Comparison of ENCODE assay signal across 9 cellular contexts in the genomic region with DNA sequence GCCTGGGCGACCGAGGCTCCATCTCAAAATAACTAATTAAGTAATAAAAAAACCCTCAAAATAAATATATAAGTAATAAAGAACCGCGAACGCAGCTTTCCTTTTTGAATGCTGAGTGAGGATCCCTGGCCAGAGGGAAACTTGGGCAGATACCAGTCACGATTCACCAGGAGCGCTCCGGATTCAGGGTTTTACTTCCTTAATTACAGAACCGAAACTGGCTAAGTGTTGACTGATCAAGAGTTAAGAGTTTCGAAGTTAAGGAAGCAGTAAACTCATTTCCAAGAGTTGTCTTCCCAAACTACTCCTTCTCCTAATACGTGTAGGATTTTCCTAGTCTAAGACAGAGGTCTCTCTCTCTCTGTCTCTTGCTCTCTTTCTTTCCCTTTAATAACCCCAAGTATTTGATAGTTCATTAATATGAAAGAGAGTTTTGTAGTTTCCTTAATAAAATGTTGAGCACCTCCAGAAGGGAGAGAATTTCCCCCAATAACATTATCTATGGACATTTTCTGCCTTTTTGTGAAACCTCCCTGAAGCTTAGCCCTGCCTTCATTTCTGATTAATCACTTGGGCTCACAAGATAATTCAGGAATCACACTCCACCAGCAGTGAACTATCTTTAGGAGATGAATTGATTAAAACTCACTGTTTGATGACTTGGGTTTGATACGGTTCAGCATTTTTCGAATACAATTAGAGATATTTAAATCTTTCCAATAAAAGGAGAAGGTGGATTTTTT.
DNase-seq lines count a peak whose midpoint lies in the region; ATAC-seq and TF ChIP-seq lines count a peak whose summit lies in the region.
"Had no signal": no experiment of that assay in that cellular context is flagged by ENCODE, and none has a peak within 500 bp of the region (broad histone marks: within the 10 kb centered on the region; RNA-seq: fewer than 3 reads in every experiment).

No MANE protein-coding gene starts in this region.

- TF ChIP-seq CTCF in VCaP (conservative IDR thresholded peaks at IDR 0.05) = no peak

- H3K27ac ChIP-seq in VCaP (peak overlapping the region; percentile 39; the same call in 1 of the 2 replicates), temporal lobe (ENCODE audit: low read depth, low read length) (peak overlapping the region; percentile 9)

- DNase-seq in SKM-1 treated with dmso at 0.1 percent for 144 hours (lab: John Stamatoyannopoulos, UW; ENCODE audit: unreplicated experiment) (peak; percentile 75), SKM-1 (lab: John Stamatoyannopoulos, UW; ENCODE audit: unreplicated experiment) (no peak), left lobe of liver (ENCODE audit: low spot score) (peak; percentile 35), NCI-H1417 treated with DMSO at 0.1 percent for 48 hours (lab: John Stamatoyannopoulos, UW) (no peak)
- DNase-seq: NCI-H1436 treated with DMSO at 0.1 percent for 48 hours had no signal

- ATAC-seq in left lobe of liver (no peak), GM21526 (IDR thresholded peaks at IDR 0.05; ENCODE audit: low FRiP score, unreplicated experiment) (no peak), HG02970 (IDR thresholded peaks at IDR 0.05; ENCODE audit: low FRiP score, unreplicated experiment) (no peak)

Comparison
In these comparisons a context has a peak if more than half of its experiments do, and no peak if none do; other contexts are left out.
1. DNase-seq: peak in SKM-1 treated with dmso at 0.1 percent for 144 hours (single experiment) and left lobe of liver (single experiment); none in SKM-1 (single experiment) and NCI-H1417 treated with DMSO at 0.1 percent for 48 hours (single experiment).